Comparison of ENCODE assay signal across 1 cellular context in genomic region chr17:8930664-8931063, GRCh38.
TF ChIP-seq lines count a peak whose summit lies in the region.

No MANE protein-coding gene starts in this region.

TF ChIP-seq in HepG2, 621 proteins besides CTCF, POLR2A, EP300 and RAD21:
- TF ChIP-seq MAFG (CRISPR knock-in tag; IDR thresholded peaks at IDR 0.05) (no peak), CEBPB (IDR thresholded peaks at IDR 0.05; ENCODE audit: borderline replicate concordance, low read depth, low read length) (peak; percentile 46; the same call in 1 of the 2 replicates)
